ENCODE assay signal across 1 cellular context in genomic region chr1:166300767-166301166, GRCh38.
TF ChIP-seq lines count a peak whose summit lies in the region.

No MANE protein-coding gene starts in this region.

TF ChIP-seq in HepG2, 621 proteins besides CTCF, POLR2A, EP300 and RAD21 (continued from another document):
- TF ChIP-seq SNAPC4 (CRISPR knock-in tag; IDR thresholded peaks at IDR 0.05) (no peak), SATB2 (CRISPR knock-in tag; IDR thresholded peaks at IDR 0.05) (no peak), PPARG (CRISPR knock-in tag; conservative IDR thresholded peaks at IDR 0.05) (no peak), ZNF329 (CRISPR knock-in tag; IDR thresholded peaks at IDR 0.05; ENCODE audit: low read depth) (no peak), ZNF644 (CRISPR knock-in tag; IDR thresholded peaks at IDR 0.05; ENCODE audit: low read depth) (no peak)
